In the genomic region with DNA sequence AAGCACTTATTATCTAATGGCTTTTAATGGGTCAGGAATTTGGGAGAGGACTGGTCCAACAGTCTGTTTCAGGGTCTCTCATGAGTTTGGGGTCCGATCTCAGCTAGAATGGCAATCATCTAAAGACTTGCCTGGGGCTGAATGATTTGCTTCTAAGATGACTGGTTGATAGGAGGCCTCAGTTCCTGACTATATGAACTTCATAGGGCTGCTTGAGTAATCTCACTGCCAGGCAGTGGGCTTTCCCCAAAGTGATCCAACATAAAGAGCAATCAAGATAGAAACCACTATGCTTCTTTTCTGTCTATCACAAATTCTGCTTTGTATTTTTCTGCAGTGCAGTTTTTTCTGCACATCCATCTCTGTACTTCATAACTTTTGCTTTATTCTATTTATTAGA, we compare ENCODE assay signal across 27 cellular contexts.
A peak's percentile ranks its signal among the peaks of the same experiment; 100 is the strongest.
DNase-seq lines count a peak whose midpoint lies in the region; ATAC-seq lines count a peak whose summit lies in the region.
"Had no signal": no experiment of that assay in that cellular context is flagged by ENCODE, and none has a peak within 500 bp of the region (broad histone marks: within the 10 kb centered on the region; RNA-seq: fewer than 3 reads in every experiment).

No MANE protein-coding gene starts in this region.

- H3K4me1 Mint-ChIP-seq in activated T-helper 17 cell treated with anti-CD3 and anti-CD28 coated beads, Interleukin-2, amount 50 U/mL, for 72 hours: no peaks in the 10 kb centered on the region
- H3K4me1 Mint-ChIP-seq in stimulated activated effector memory CD8-positive, alpha-beta T cell treated with anti-CD3 and anti-CD28 coated beads, Interleukin-12 subunit alpha, Interleukin-12 subunit beta, amount 100 ng/mL, for 72 hours: no peaks in the 10 kb centered on the region
- H3K4me1 Mint-ChIP-seq: B cell; CD14-positive monocyte; CD4-positive, alpha-beta memory T cell; CD4-positive, CD25-positive, alpha-beta regulatory T cell; CD8-positive, alpha-beta memory T cell had no signal

- no peaks in the 10 kb centered on the region for H3K9me3 Mint-ChIP-seq in activated T-helper 17 cell treated with anti-CD3 and anti-CD28 coated beads, Interleukin-2, amount 50 U/mL, for 72 hours
- H3K9me3 Mint-ChIP-seq in stimulated activated effector memory CD8-positive, alpha-beta T cell treated with anti-CD3 and anti-CD28 coated beads, Interleukin-12 subunit alpha, Interleukin-12 subunit beta, amount 100 ng/mL, for 72 hours: peaks cover 3% of the 10 kb centered on the region
- H3K9me3 Mint-ChIP-seq: CD4-positive, alpha-beta T cell had no signal

- H3K4me3 Mint-ChIP-seq in activated T-helper 17 cell treated with anti-CD3 and anti-CD28 coated beads, Interleukin-2, amount 50 U/mL, for 72 hours: no peak overlapping the region
- H3K4me3 Mint-ChIP-seq in stimulated activated effector memory CD8-positive, alpha-beta T cell treated with anti-CD3 and anti-CD28 coated beads, Interleukin-12 subunit alpha, Interleukin-12 subunit beta, amount 100 ng/mL, for 72 hours: no peak overlapping the region
- H3K4me3 Mint-ChIP-seq: B cell; CD14-positive monocyte; CD4-positive, alpha-beta memory T cell; CD4-positive, alpha-beta T cell; CD4-positive, CD25-positive, alpha-beta regulatory T cell; CD8-positive, alpha-beta memory T cell; CD8-positive, alpha-beta T cell had no signal

- H3K27ac Mint-ChIP-seq in activated T-helper 17 cell treated with anti-CD3 and anti-CD28 coated beads, Interleukin-2, amount 50 U/mL, for 72 hours: no peak overlapping the region
- no peak overlapping the region for H3K27ac Mint-ChIP-seq in stimulated activated effector memory CD8-positive, alpha-beta T cell treated with anti-CD3 and anti-CD28 coated beads, Interleukin-12 subunit alpha, Interleukin-12 subunit beta, amount 100 ng/mL, for 72 hours
- H3K27ac Mint-ChIP-seq: B cell; CD14-positive monocyte; CD4-positive, alpha-beta memory T cell; CD4-positive, alpha-beta T cell; CD4-positive, CD25-positive, alpha-beta regulatory T cell; CD8-positive, alpha-beta memory T cell; CD8-positive, alpha-beta T cell had no signal

- peak; percentile 56 for ATAC-seq in activated T-helper 17 cell treated with anti-CD3 and anti-CD28 coated beads, Interleukin-2, amount 50 U/mL, for 72 hours (replicated peaks)
- ATAC-seq in stimulated activated effector memory CD8-positive, alpha-beta T cell treated with anti-CD3 and anti-CD28 coated beads, Interleukin-12 subunit alpha, Interleukin-12 subunit beta, amount 100 ng/mL, for 72 hours: peak; percentile 82
- ATAC-seq in GM19351 (IDR thresholded peaks at IDR 0.05; ENCODE audit: unreplicated experiment): no peak
- ATAC-seq: A549; CD8-positive, alpha-beta T cell had no signal

- no peaks in the 10 kb centered on the region for H3K27me3 Mint-ChIP-seq in activated T-helper 17 cell treated with anti-CD3 and anti-CD28 coated beads, Interleukin-2, amount 50 U/mL, for 72 hours
- H3K27me3 Mint-ChIP-seq: B cell; CD4-positive, alpha-beta memory T cell; CD4-positive, alpha-beta T cell; CD4-positive, CD25-positive, alpha-beta regulatory T cell; CD8-positive, alpha-beta memory T cell had no signal

- DNase-seq in stimulated activated effector memory CD8-positive, alpha-beta T cell treated with anti-CD3 and anti-CD28 coated beads, Interleukin-12 subunit alpha, Interleukin-12 subunit beta, amount 100 ng/mL, for 72 hours (ENCODE audit: low spot score in 2 of 2): no peak
- DNase-seq in NCI-H2171 treated with DMSO at 0.1 percent for 48 hours (lab: John Stamatoyannopoulos, UW): no peak
- DNase-seq: 8988T; ACHN; AML-193; BE2C; C1 segment of cervical spinal cord; Caco-2; Calu3; CD4-positive, alpha-beta memory T cell; CD4-positive, alpha-beta T cell; CD4-positive, CD25-positive, alpha-beta regulatory T cell; CD8-positive, alpha-beta memory T cell; CD8-positive, alpha-beta T cell; COR-L47; DMS 273 treated with DMSO at 0.1 percent for 48 hours; DMS153; DMS53; DMS79; DMS79 treated with DMSO at 0.1 percent for 48 hours; DND-41; EL had no signal

- no peaks in the 10 kb centered on the region for H3K36me3 Mint-ChIP-seq in activated T-helper 17 cell treated with anti-CD3 and anti-CD28 coated beads, Interleukin-2, amount 50 U/mL, for 72 hours (ENCODE audit: low read depth)
- H3K36me3 Mint-ChIP-seq in stimulated activated effector memory CD8-positive, alpha-beta T cell treated with anti-CD3 and anti-CD28 coated beads, Interleukin-12 subunit alpha, Interleukin-12 subunit beta, amount 100 ng/mL, for 72 hours: no peaks in the 10 kb centered on the region
- H3K36me3 Mint-ChIP-seq: CD14-positive monocyte; CD4-positive, alpha-beta memory T cell; CD4-positive, CD25-positive, alpha-beta regulatory T cell; CD8-positive, alpha-beta memory T cell; CD8-positive, alpha-beta T cell had no signal
